12 cellular contexts compared by ENCODE assay signal in genomic region chr2:69483024-69483423, GRCh38. TPM values are rescaled to one million over a fixed set of nuclear protein-coding genes. Genes with fewer than 3 reads are reported as not detected.
DNase-seq lines count a peak whose midpoint lies in the region; ATAC-seq and TF ChIP-seq lines count a peak whose summit lies in the region.
"Had no signal": no experiment of that assay in that cellular context is flagged by ENCODE, and none has a peak within 500 bp of the region (broad histone marks: within the 10 kb centered on the region; RNA-seq: fewer than 3 reads in every experiment).

No MANE protein-coding gene starts in this region.

- ATAC-seq in stimulated activated naive CD8-positive, alpha-beta T cell treated with anti-CD3 and anti-CD28 coated beads, Interleukin-15, Interleukin-2, amounts not matched to agents 100 U/mL and 50 U/mL, for 24 hours, result no peak
- no peak for ATAC-seq in GM18519 (IDR thresholded peaks at IDR 0.05; ENCODE audit: low FRiP score, unreplicated experiment)
- ATAC-seq: activated CD8-positive, alpha-beta memory T cell treated with anti-CD3 and anti-CD28 coated beads, Interleukin-2, amount 10 ng/mL, durations not matched to agents 7 days and 5 days had no signal

- peak overlapping the region; percentile 100 for H3K27ac ChIP-seq in VCaP
- H3K27ac ChIP-seq: KMS-11, SK-N-MC had no signal

- H3K36me3 Mint-ChIP-seq in stimulated activated naive CD8-positive, alpha-beta T cell treated with anti-CD3 and anti-CD28 coated beads, Interleukin-15, Interleukin-2, amounts not matched to agents 100 ng/mL and 50 ng/mL, for 24 hours (ENCODE audit: low read depth), result peaks cover 34% of the 10 kb centered on the region
- peaks cover 17% of the 10 kb centered on the region for H3K36me3 Mint-ChIP-seq in chondrocyte (ENCODE audit: low read depth)

- peak overlapping the region; percentile 50 for H3K27ac Mint-ChIP-seq in stimulated activated naive CD8-positive, alpha-beta T cell treated with anti-CD3 and anti-CD28 coated beads, Interleukin-15, Interleukin-2, amounts not matched to agents 100 ng/mL and 50 ng/mL, for 24 hours
- no peak overlapping the region for H3K27ac Mint-ChIP-seq in chondrocyte (ENCODE audit: unreplicated experiment)
- H3K27ac Mint-ChIP-seq: activated CD8-positive, alpha-beta memory T cell treated with anti-CD3 and anti-CD28 coated beads, Interleukin-2, amount 10 ng/mL, durations not matched to agents 7 days and 5 days had no signal

- H3K27me3 Mint-ChIP-seq in stimulated activated naive CD8-positive, alpha-beta T cell treated with anti-CD3 and anti-CD28 coated beads, Interleukin-15, Interleukin-2, amounts not matched to agents 100 ng/mL and 50 ng/mL, for 24 hours, result no peaks in the 10 kb centered on the region
- H3K27me3 Mint-ChIP-seq in chondrocyte (ENCODE audit: low read depth), result no peaks in the 10 kb centered on the region
- H3K27me3 Mint-ChIP-seq: activated CD8-positive, alpha-beta memory T cell treated with anti-CD3 and anti-CD28 coated beads, Interleukin-2, amount 10 ng/mL, durations not matched to agents 7 days and 5 days had no signal

- H3K4me1 Mint-ChIP-seq in stimulated activated naive CD8-positive, alpha-beta T cell treated with anti-CD3 and anti-CD28 coated beads, Interleukin-15, Interleukin-2, amounts not matched to agents 100 ng/mL and 50 ng/mL, for 24 hours (ENCODE audit: low read depth), result peaks cover 29% of the 10 kb centered on the region
- peaks cover 5% of the 10 kb centered on the region for H3K4me1 Mint-ChIP-seq in chondrocyte (ENCODE audit: low read depth)

- no peak for DNase-seq in stimulated activated naive CD8-positive, alpha-beta T cell treated with anti-CD3 and anti-CD28 coated beads, Interleukin-15, Interleukin-2, amounts not matched to agents 100 U/mL and 50 U/mL, for 24 hours
- DNase-seq in medulla oblongata (ENCODE audit: extremely low spot score) (peak; percentile 6), chondrocyte (ENCODE audit: low spot score) (no peak), HUDEP-2 (lab: John Stamatoyannopoulos, UW; ENCODE audit: unreplicated experiment in 76 of 76) (no peak), occipital lobe (lab: John Stamatoyannopoulos, UW) (no peak)
- DNase-seq: activated CD8-positive, alpha-beta memory T cell treated with anti-CD3 and anti-CD28 coated beads, Interleukin-2, amount 10 ng/mL, durations not matched to agents 7 days and 5 days; C1 segment of cervical spinal cord had no signal

- H3K4me3 Mint-ChIP-seq in stimulated activated naive CD8-positive, alpha-beta T cell treated with anti-CD3 and anti-CD28 coated beads, Interleukin-15, Interleukin-2, amounts not matched to agents 100 ng/mL and 50 ng/mL, for 24 hours, result no peak overlapping the region
- H3K4me3 Mint-ChIP-seq in chondrocyte (ENCODE audit: unreplicated experiment), result no peak overlapping the region
- H3K4me3 Mint-ChIP-seq: activated CD8-positive, alpha-beta memory T cell treated with anti-CD3 and anti-CD28 coated beads, Interleukin-2, amount 10 ng/mL, durations not matched to agents 7 days and 5 days had no signal

- no peak for TF ChIP-seq CTCF in VCaP (conservative IDR thresholded peaks at IDR 0.05)
- no peak for TF ChIP-seq CTCF in chondrocyte (IDR thresholded peaks at IDR 0.05)

- no peaks in the 10 kb centered on the region for H3K9me3 Mint-ChIP-seq in stimulated activated naive CD8-positive, alpha-beta T cell treated with anti-CD3 and anti-CD28 coated beads, Interleukin-15, Interleukin-2, amounts not matched to agents 100 ng/mL and 50 ng/mL, for 24 hours
- no peaks in the 10 kb centered on the region for H3K9me3 Mint-ChIP-seq in chondrocyte (ENCODE audit: low read depth)

RNA-seq across cellular contexts. Expression of gene NFU1, which starts 45.8 kb away (rescaled TPM):
- total RNA-seq in chondrocyte (40.7 to 42.5 TPM (median 40.7 TPM) in 3 replicates), occipital lobe (51.5 TPM)
